Comparison of ENCODE assay signal across 1 cellular context in genomic region chr20:50389437-50389807, GRCh38.
TF ChIP-seq lines count a peak whose summit lies in the region.

No MANE protein-coding gene starts in this region.

TF ChIP-seq in HepG2, 621 proteins besides CTCF, POLR2A, EP300 and RAD21 (continued from another document and continues in another):
- TF ChIP-seq RARG (CRISPR knock-in tag; IDR thresholded peaks at IDR 0.05; ENCODE audit: low read depth): no peak
- no peak for TF ChIP-seq ZNF569 (CRISPR knock-in tag; IDR thresholded peaks at IDR 0.05; ENCODE audit: borderline replicate concordance)
- TF ChIP-seq SMAD1 (CRISPR knock-in tag; IDR thresholded peaks at IDR 0.05; ENCODE audit: borderline replicate concordance, low read depth): no peak
- no peak for TF ChIP-seq ZNF143 (CRISPR knock-in tag; IDR thresholded peaks at IDR 0.05)
- TF ChIP-seq ZNF34 (CRISPR knock-in tag; IDR thresholded peaks at IDR 0.05; ENCODE audit: borderline replicate concordance): no peak
- peak; percentile 7; the same call in 1 of the 2 replicates for TF ChIP-seq SSRP1 (CRISPR knock-in tag; IDR thresholded peaks at IDR 0.05)
- TF ChIP-seq ZNF879 (CRISPR knock-in tag; IDR thresholded peaks at IDR 0.05): no peak
- peak; percentile 83 for TF ChIP-seq POLR2G (IDR thresholded peaks at IDR 0.05; ENCODE audit: low read depth, low read length)
- no peak for TF ChIP-seq E2F5 (CRISPR knock-in tag; conservative IDR thresholded peaks at IDR 0.05)
- TF ChIP-seq, protein P1, sequence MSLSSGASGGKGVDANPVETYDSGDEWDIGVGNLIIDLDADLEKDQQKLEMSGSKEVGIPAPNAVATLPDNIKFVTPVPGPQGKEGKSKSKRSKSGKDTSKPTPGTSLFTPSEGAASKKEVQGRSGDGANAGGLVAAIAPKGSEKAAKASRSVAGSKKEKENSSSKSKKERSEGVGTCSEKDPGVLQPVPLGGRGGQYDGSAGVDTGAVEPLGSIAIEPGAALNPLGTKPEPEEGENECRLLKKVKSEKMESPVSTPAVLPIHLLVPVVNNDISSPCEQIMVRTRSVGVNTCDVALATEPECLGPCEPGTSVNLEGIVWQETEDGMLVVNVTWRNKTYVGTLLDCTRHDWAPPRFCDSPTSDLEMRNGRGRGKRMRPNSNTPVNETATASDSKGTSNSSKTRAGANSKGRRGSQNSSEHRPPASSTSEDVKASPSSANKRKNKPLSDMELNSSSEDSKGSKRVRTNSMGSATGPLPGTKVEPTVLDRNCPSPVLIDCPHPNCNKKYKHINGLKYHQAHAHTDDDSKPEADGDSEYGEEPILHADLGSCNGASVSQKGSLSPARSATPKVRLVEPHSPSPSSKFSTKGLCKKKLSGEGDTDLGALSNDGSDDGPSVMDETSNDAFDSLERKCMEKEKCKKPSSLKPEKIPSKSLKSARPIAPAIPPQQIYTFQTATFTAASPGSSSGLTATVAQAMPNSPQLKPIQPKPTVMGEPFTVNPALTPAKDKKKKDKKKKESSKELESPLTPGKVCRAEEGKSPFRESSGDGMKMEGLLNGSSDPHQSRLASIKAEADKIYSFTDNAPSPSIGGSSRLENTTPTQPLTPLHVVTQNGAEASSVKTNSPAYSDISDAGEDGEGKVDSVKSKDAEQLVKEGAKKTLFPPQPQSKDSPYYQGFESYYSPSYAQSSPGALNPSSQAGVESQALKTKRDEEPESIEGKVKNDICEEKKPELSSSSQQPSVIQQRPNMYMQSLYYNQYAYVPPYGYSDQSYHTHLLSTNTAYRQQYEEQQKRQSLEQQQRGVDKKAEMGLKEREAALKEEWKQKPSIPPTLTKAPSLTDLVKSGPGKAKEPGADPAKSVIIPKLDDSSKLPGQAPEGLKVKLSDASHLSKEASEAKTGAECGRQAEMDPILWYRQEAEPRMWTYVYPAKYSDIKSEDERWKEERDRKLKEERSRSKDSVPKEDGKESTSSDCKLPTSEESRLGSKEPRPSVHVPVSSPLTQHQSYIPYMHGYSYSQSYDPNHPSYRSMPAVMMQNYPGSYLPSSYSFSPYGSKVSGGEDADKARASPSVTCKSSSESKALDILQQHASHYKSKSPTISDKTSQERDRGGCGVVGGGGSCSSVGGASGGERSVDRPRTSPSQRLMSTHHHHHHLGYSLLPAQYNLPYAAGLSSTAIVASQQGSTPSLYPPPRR (CRISPR knock-in tag; IDR thresholded peaks at IDR 0.05; ENCODE audit: borderline replicate concordance): no peak; the same call in none of the 2 replicates
- TF ChIP-seq RNF219 (CRISPR knock-in tag; IDR thresholded peaks at IDR 0.05): no peak
- TF ChIP-seq SIX1 (CRISPR knock-in tag; IDR thresholded peaks at IDR 0.05; ENCODE audit: borderline replicate concordance): peak; percentile 84
- TF ChIP-seq PLRG1 (conservative IDR thresholded peaks at IDR 0.05): no peak
- no peak for TF ChIP-seq ZNF20 (CRISPR knock-in tag; IDR thresholded peaks at IDR 0.05)
- TF ChIP-seq ZNF709 (CRISPR knock-in tag; IDR thresholded peaks at IDR 0.05): 0 out of 2 replicates have a peak, but pooled peaks have one; percentile 56
- TF ChIP-seq ZNF737 (CRISPR knock-in tag; IDR thresholded peaks at IDR 0.05; ENCODE audit: borderline replicate concordance): no peak
- peak; percentile 89 for TF ChIP-seq ZNF331 (CRISPR knock-in tag; IDR thresholded peaks at IDR 0.05)
- no peak for TF ChIP-seq RFX1 (IDR thresholded peaks at IDR 0.05)
- TF ChIP-seq, protein P2, sequence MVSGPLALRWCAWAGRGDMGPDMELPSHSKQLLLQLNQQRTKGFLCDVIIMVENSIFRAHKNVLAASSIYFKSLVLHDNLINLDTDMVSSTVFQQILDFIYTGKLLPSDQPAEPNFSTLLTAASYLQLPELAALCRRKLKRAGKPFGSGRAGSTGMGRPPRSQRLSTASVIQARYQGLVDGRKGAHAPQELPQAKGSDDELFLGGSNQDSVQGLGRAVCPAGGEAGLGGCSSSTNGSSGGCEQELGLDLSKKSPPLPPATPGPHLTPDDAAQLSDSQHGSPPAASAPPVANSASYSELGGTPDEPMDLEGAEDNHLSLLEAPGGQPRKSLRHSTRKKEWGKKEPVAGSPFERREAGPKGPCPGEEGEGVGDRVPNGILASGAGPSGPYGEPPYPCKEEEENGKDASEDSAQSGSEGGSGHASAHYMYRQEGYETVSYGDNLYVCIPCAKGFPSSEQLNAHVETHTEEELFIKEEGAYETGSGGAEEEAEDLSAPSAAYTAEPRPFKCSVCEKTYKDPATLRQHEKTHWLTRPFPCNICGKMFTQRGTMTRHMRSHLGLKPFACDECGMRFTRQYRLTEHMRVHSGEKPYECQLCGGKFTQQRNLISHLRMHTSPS (CRISPR knock-in tag; IDR thresholded peaks at IDR 0.05; ENCODE audit: low read depth): peak; percentile 97
- TF ChIP-seq, protein P3, sequence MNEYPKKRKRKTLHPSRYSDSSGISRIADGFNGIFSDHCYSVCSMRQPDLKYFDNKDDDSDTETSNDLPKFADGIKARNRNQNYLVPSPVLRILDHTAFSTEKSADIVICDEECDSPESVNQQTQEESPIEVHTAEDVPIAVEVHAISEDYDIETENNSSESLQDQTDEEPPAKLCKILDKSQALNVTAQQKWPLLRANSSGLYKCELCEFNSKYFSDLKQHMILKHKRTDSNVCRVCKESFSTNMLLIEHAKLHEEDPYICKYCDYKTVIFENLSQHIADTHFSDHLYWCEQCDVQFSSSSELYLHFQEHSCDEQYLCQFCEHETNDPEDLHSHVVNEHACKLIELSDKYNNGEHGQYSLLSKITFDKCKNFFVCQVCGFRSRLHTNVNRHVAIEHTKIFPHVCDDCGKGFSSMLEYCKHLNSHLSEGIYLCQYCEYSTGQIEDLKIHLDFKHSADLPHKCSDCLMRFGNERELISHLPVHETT (CRISPR knock-in tag; conservative IDR thresholded peaks at IDR 0.05): peak; percentile 48; the same call in 1 of the 2 replicates
- 0 out of 2 replicates have a peak, but pooled peaks have one; percentile 24 for TF ChIP-seq STAT5B (CRISPR knock-in tag; IDR thresholded peaks at IDR 0.05)
- TF ChIP-seq TCF7 (IDR thresholded peaks at IDR 0.05; ENCODE audit: low read depth): peak; percentile 99
- TF ChIP-seq, protein P4, sequence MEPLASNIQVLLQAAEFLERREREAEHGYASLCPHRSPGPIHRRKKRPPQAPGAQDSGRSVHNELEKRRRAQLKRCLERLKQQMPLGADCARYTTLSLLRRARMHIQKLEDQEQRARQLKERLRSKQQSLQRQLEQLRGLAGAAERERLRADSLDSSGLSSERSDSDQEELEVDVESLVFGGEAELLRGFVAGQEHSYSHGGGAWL (CRISPR knock-in tag; IDR thresholded peaks at IDR 0.05): 0 out of 2 replicates have a peak, but pooled peaks have one; percentile 16
- TF ChIP-seq ZNF17 (CRISPR knock-in tag; IDR thresholded peaks at IDR 0.05): no peak
- TF ChIP-seq ZFP90 (CRISPR knock-in tag; IDR thresholded peaks at IDR 0.05; ENCODE audit: borderline replicate concordance): no peak
- TF ChIP-seq ZNF713 (CRISPR knock-in tag; IDR thresholded peaks at IDR 0.05): 0 out of 2 replicates have a peak, but pooled peaks have one; percentile 18
- TF ChIP-seq FOXK1 (CRISPR knock-in tag; IDR thresholded peaks at IDR 0.05; ENCODE audit: borderline replicate concordance, low read depth): peak; percentile 90
- no peak for TF ChIP-seq ZC3H13 (CRISPR knock-in tag; IDR thresholded peaks at IDR 0.05)
- no peak for TF ChIP-seq AGO2 (optimal IDR thresholded peaks at IDR 0.05; ENCODE audit: low read depth, low read length)
- TF ChIP-seq ZNF142 (CRISPR knock-in tag; IDR thresholded peaks at IDR 0.05): no peak
- TF ChIP-seq ZNF563 (CRISPR knock-in tag; IDR thresholded peaks at IDR 0.05): no peak
- no peak; the same call in 1 of the 2 replicates for TF ChIP-seq HOXA5 (CRISPR knock-in tag; IDR thresholded peaks at IDR 0.05)
- TF ChIP-seq ZNF576 (CRISPR knock-in tag; IDR thresholded peaks at IDR 0.05): no peak
- TF ChIP-seq MAX (IDR thresholded peaks at IDR 0.05): 0 out of 2 replicates have a peak, but pooled peaks have one; percentile 3
- peak; percentile 31; the same call in 1 of the 2 replicates for TF ChIP-seq ZNF557 (CRISPR knock-in tag; IDR thresholded peaks at IDR 0.05)
- TF ChIP-seq ZMAT5 (CRISPR knock-in tag; IDR thresholded peaks at IDR 0.05; ENCODE audit: borderline replicate concordance, low read depth): no peak
- peak; percentile 94 for TF ChIP-seq ZNF503 (CRISPR knock-in tag; IDR thresholded peaks at IDR 0.05)
- 0 out of 2 replicates have a peak, but pooled peaks have one; percentile 11 for TF ChIP-seq REPIN1 (CRISPR knock-in tag; IDR thresholded peaks at IDR 0.05; ENCODE audit: borderline replicate concordance, low read depth)
- TF ChIP-seq, protein P5, sequence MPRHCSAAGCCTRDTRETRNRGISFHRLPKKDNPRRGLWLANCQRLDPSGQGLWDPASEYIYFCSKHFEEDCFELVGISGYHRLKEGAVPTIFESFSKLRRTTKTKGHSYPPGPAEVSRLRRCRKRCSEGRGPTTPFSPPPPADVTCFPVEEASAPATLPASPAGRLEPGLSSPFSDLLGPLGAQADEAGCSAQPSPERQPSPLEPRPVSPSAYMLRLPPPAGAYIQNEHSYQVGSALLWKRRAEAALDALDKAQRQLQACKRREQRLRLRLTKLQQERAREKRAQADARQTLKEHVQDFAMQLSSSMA (CRISPR knock-in tag; IDR thresholded peaks at IDR 0.05): no peak
